10 cellular contexts compared by ENCODE assay signal in genomic region chr1:201137579-201138310, GRCh38. TPM values are rescaled to one million over a fixed set of nuclear protein-coding genes. Genes with fewer than 3 reads are reported as not detected.
DNase-seq lines count a peak whose midpoint lies in the region; ATAC-seq lines count a peak whose summit lies in the region.
"Had no signal": no experiment of that assay in that cellular context is flagged by ENCODE, and none has a peak within 500 bp of the region (broad histone marks: within the 10 kb centered on the region; RNA-seq: fewer than 3 reads in every experiment).

No MANE protein-coding gene starts in this region.

- no peak for ATAC-seq in GM21526 (IDR thresholded peaks at IDR 0.05; ENCODE audit: low FRiP score, unreplicated experiment)

- no peak overlapping the region for H3K4me3 ChIP-seq in H7 (ENCODE audit: insufficient read depth, low read depth, low read length)

- H3K27me3 ChIP-seq in layer of hippocampus (ENCODE audit: control insufficient read depth, insufficient read depth, low read length) (no peaks in the 10 kb centered on the region), H7 (ENCODE audit: control insufficient read depth, insufficient read depth, low read length) (no peaks in the 10 kb centered on the region)

- DNase-seq in HK-2 (ENCODE audit: unreplicated experiment) = peak; percentile 67
- DNase-seq in superior temporal gyrus (ENCODE audit: extremely low spot score) = peak; percentile 81
- DNase-seq in H7 = no peak
- no peak for DNase-seq in stimulated activated CD4-positive, alpha-beta T cell treated with anti-CD3 and anti-CD28 coated beads, Interleukin-12 subunit alpha, Interleukin-12 subunit beta, amount 100 ng/mL, for 4 hours
- DNase-seq in NCI-H1092 treated with DMSO at 0.1 percent for 48 hours (lab: John Stamatoyannopoulos, UW) = no peak
- DNase-seq: NCI-H748 treated with DMSO at 0.1 percent for 48 hours had no signal

- H3K27ac ChIP-seq in cingulate gyrus (ENCODE audit: low read depth, low read length) = peak overlapping the region; percentile 57
- H3K27ac ChIP-seq in layer of hippocampus (ENCODE audit: low read depth, low read length) = peak overlapping the region; percentile 38

- H3K36me3 ChIP-seq in H7 (replicated peaks; ENCODE audit: control insufficient read depth, insufficient read depth, low read length) = peaks cover 44% of the 10 kb centered on the region

RNA-seq across cellular contexts. Expression of gene ASCL5, which starts 10.8 kb away (rescaled TPM):
- 0.30 TPM in 1 of 2 replicates, not detected in the other for total RNA-seq in H7 (2014; rRNA removed; shearing (Covaris generic))
- total RNA-seq: activated CD8-positive, alpha-beta memory T cell treated with anti-CD3 and anti-CD28 coated beads for 36 hours had no signal

RNA-seq across cellular contexts. Expression of gene TMEM9, which starts 16.5 kb away (rescaled TPM):
- 228 and 249 TPM in 2 replicates for total RNA-seq in H7 (2014; rRNA removed; shearing (Covaris generic))

RNA-seq across cellular contexts. Expression of gene CACNA1S, which starts 25.5 kb away (rescaled TPM):
- not detected in 2 replicates for total RNA-seq in H7 (2014; rRNA removed; shearing (Covaris generic))
- total RNA-seq: activated CD8-positive, alpha-beta memory T cell treated with anti-CD3 and anti-CD28 coated beads for 36 hours had no signal

RNA-seq across cellular contexts. Expression of gene IGFN1, which starts 52.9 kb away (rescaled TPM):
- total RNA-seq in H7 (2014; rRNA removed; shearing (Covaris generic)) = 0.24 TPM in 1 of 2 replicates, not detected in the other
- total RNA-seq: activated CD8-positive, alpha-beta memory T cell treated with anti-CD3 and anti-CD28 coated beads for 36 hours had no signal

Comparison
In these comparisons a context has a peak if more than half of its experiments do, and no peak if none do; other contexts are left out.
1. DNase-seq: peak in HK-2 (single experiment) and superior temporal gyrus (single experiment); none in H7 (single experiment), stimulated activated CD4-positive, alpha-beta T cell treated with anti-CD3 and anti-CD28 coated beads, Interleukin-12 subunit alpha, Interleukin-12 subunit beta, amount 100 ng/mL, for 4 hours (single experiment) and NCI-H1092 treated with DMSO at 0.1 percent for 48 hours (single experiment).